In the genomic region with DNA sequence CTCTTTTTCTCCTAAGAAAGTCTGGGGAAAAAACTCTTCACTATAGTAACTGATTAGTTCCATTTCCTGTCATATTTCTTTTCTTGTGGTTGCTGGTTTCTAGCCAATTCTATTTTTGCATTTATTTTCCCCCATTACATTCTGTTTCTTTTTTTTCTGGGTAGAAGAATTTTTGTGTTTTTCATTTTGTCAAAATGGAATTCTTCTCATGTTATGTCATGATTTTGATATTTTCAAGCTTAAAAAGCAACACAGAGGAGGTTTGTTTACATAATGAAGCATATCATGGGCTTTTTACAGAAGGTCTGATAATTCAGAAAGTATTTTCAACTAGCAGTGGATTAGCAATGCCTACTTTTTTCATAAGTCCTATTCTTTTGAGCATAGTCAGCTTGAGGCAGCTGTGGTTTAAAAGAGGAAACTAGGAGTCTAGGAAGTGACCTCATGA, we compare ENCODE assay signal across 8 cellular contexts.
DNase-seq lines count a peak whose midpoint lies in the region; ATAC-seq, FAIRE-seq and TF ChIP-seq lines count a peak whose summit lies in the region.

No MANE protein-coding gene starts in this region.

- peak overlapping the region in 1 of 2 donors; percentile 20 for H3K27ac ChIP-seq in liver (ENCODE audit: low read depth in 1 of 2, low read length in 2 of 2)
- H3K27ac ChIP-seq in HepG2 (ENCODE audit: extremely low read length, insufficient read depth, low read length): no peak overlapping the region
- H3K27ac ChIP-seq in SJCRH30: peak overlapping the region; percentile 90
- H3K27ac ChIP-seq in right atrium auricular region: peak overlapping the region; percentile 14 to 52
- H3K27ac ChIP-seq in aorta (ENCODE audit: low read depth in 1 of 2, low read length in 2 of 2): no peak overlapping the region

- TF ChIP-seq RAD21 in liver (IDR thresholded peaks at IDR 0.05) (no peak), HepG2 (CRISPR knock-in tag; IDR thresholded peaks at IDR 0.05) (no peak)

- H3K9ac ChIP-seq in liver (ENCODE audit: low read depth in 1 of 2, low read length in 2 of 2) (no peak overlapping the region), HepG2 (ENCODE audit: insufficient read depth, low read depth, low read length) (no peak overlapping the region)

- no peaks in the 10 kb centered on the region for H3K79me2 ChIP-seq in HepG2 (ENCODE audit: insufficient read depth, low read length)

- CTCF ChIA-PET in HepG2 (lab: Yijun Ruan, JAX; ENCODE audit: low intra/inter-chr PET ratio, low total read pairs): no interaction called here

- H3K4me2 ChIP-seq in HepG2 (ENCODE audit: low read depth, low read length): no peak overlapping the region

- H3K4me1 Mint-ChIP-seq in immature natural killer cell: peaks cover 5 to 20% of the 10 kb centered on the region in 2 donors

- POLR2A ChIA-PET in HepG2 (lab: Yijun Ruan, JAX): no interaction called here

- peak overlapping the region in 1 of 5 donors; percentile 48 for H3K4me3 Mint-ChIP-seq in immature natural killer cell

- in situ Hi-C loops in HepG2 (cut with HindIII; ENCODE audit: extremely low pct_ligation_motif_present, low pct_unique_long_range_greater_than_20kb): no loop called here

- no TSS peak for BruUV-seq in HepG2 (replicated peaks; lab: Mats Ljungman, UMichigan)

- TF ChIP-seq EP300 in HepG2 (IDR thresholded peaks at IDR 0.05; ENCODE audit: low read depth in 2 of 2, low read length in 2 of 2): no peak
- no peak for TF ChIP-seq EP300 in HepG2 (CRISPR knock-in tag; IDR thresholded peaks at IDR 0.05; ENCODE audit: borderline replicate concordance)

- H2AFZ ChIP-seq in HepG2 (ENCODE audit: low read length): no peak overlapping the region

- H3K9me3 ChIP-seq in liver (ENCODE audit: control insufficient read depth in 4 of 4, low read length in 3 of 4): no peaks in the 10 kb centered on the region
- H3K9me3 ChIP-seq in HepG2 (ENCODE audit: low read length): no peaks in the 10 kb centered on the region
- H3K9me3 ChIP-seq in SJCRH30 (replicated peaks): no peaks in the 10 kb centered on the region
- H3K9me3 ChIP-seq in right atrium auricular region: no peaks in the 10 kb centered on the region
- no peaks in the 10 kb centered on the region for H3K9me3 ChIP-seq in aorta (ENCODE audit: control insufficient read depth, low read length)

- ATAC-seq in HepG2: no peak
- ATAC-seq in aorta (ENCODE audit: low FRiP score): peak; percentile 74
- no peak for ATAC-seq in HG03045 (IDR thresholded peaks at IDR 0.05; ENCODE audit: unreplicated experiment)

- intact Hi-C loops in HepG2 (cut with micrococcal nuclease; ENCODE audit: unreplicated experiment) (no loop called here), aorta (cut with DNase I) (loop anchor here (1.0 to 10.0 kb wide), 3 partner anchors 29 to 61 kb away; no protein-coding TSS in a partner anchor)

- no peaks in the 10 kb centered on the region for H3K36me3 Mint-ChIP-seq in immature natural killer cell

- no peak for TF ChIP-seq CTCF in liver (IDR thresholded peaks at IDR 0.05; ENCODE audit: low read depth, low read length, missing input control)
- no peak for TF ChIP-seq CTCF in HepG2 (CRISPR knock-in tag; IDR thresholded peaks at IDR 0.05)
- no peak for TF ChIP-seq CTCF in right atrium auricular region (IDR thresholded peaks at IDR 0.05)

- no peaks in the 10 kb centered on the region for H3K27me3 Mint-ChIP-seq in immature natural killer cell (ENCODE audit: low read depth in 3 of 3)

- no peak overlapping the region for H3K27ac Mint-ChIP-seq in immature natural killer cell

- no peak for TF ChIP-seq POLR2A in HepG2 (IDR thresholded peaks at IDR 0.05; ENCODE audit: insufficient read depth in 1 of 2, low read depth in 2 of 2, low read length in 2 of 2)

- no peaks in the 10 kb centered on the region for H3K36me3 ChIP-seq in liver (ENCODE audit: control insufficient read depth in 4 of 4, insufficient read depth in 3 of 4, low read depth in 1 of 4, low read length in 3 of 4)
- H3K36me3 ChIP-seq in HepG2 (replicated peaks in 1 of 2; ENCODE audit: control insufficient read depth in 1 of 2, insufficient read depth in 2 of 2, low read length in 2 of 2): no peaks in the 10 kb centered on the region
- no peaks in the 10 kb centered on the region for H3K36me3 ChIP-seq in SJCRH30
- no peaks in the 10 kb centered on the region for H3K36me3 ChIP-seq in right atrium auricular region
- no peaks in the 10 kb centered on the region for H3K36me3 ChIP-seq in aorta (ENCODE audit: control insufficient read depth in 1 of 2, insufficient read depth in 2 of 2, low read length in 1 of 2)

- H3K4me1 ChIP-seq in liver (ENCODE audit: control insufficient read depth in 4 of 4, insufficient read depth in 4 of 4, low read length in 3 of 4) (no peaks in the 10 kb centered on the region), HepG2 (ENCODE audit: insufficient read depth, low read length) (no peaks in the 10 kb centered on the region), SJCRH30 (peaks cover 24% of the 10 kb centered on the region), right atrium auricular region (no peaks in the 10 kb centered on the region), aorta (ENCODE audit: control insufficient read depth in 1 of 2, insufficient read depth in 2 of 2, low read length in 2 of 2) (peaks cover 0 to 5% of the 10 kb centered on the region in 2 donors)

- peaks cover 0 to 6% (median 3%) of the 10 kb centered on the region in 6 donors for H3K9me3 Mint-ChIP-seq in immature natural killer cell

- no peak for FAIRE-seq in HepG2 (lab: Jason Lieb, UNC)

- H3K4me3 ChIP-seq in liver (ENCODE audit: low read depth in 1 of 3, low read length in 3 of 3) (no peak overlapping the region), HepG2 (replicated peaks in 1 of 3; ENCODE audit: insufficient read depth in 1 of 3, low read depth in 2 of 3, low read length in 3 of 3) (no peak overlapping the region), SJCRH30 (peak overlapping the region; percentile 0; the same call in 1 of the 2 replicates), right atrium auricular region (peak overlapping the region in 1 of 2 donors; percentile 21), aorta (ENCODE audit: low read length in 2 of 2) (no peak overlapping the region)

- no peaks in the 10 kb centered on the region for H4K20me1 ChIP-seq in HepG2 (ENCODE audit: insufficient read depth, low read length)

- no peak for DNase-seq in HepG2 (ENCODE audit: low spot score)
- DNase-seq in SJCRH30: peak; percentile 21 to 72
- no peak for DNase-seq in right atrium auricular region (ENCODE audit: low spot score)
- no peak for DNase-seq in aorta
- DNase-seq in NCI-H82 treated with DMSO at 0.1 percent for 48 hours (lab: John Stamatoyannopoulos, UW; ENCODE audit: unreplicated experiment): no peak
- DNase-seq in immature natural killer cell: no peak

- H3K27me3 ChIP-seq in liver (ENCODE audit: control insufficient read depth in 4 of 4, insufficient read depth in 4 of 4, low read length in 3 of 4) (peaks cover 0 to 2% (median 0%) of the 10 kb centered on the region in 4 donors), HepG2 (ENCODE audit: control insufficient read depth in 1 of 2, insufficient read depth in 2 of 2, low read length in 2 of 2) (no peaks in the 10 kb centered on the region), SJCRH30 (no peaks in the 10 kb centered on the region), right atrium auricular region (no peaks in the 10 kb centered on the region), aorta (ENCODE audit: control insufficient read depth in 1 of 2, insufficient read depth in 2 of 2, low read length in 1 of 2) (no peaks in the 10 kb centered on the region)

TF ChIP-seq in liver, 16 proteins besides CTCF, POLR2A, EP300 and RAD21 (continues in another document):
- no peak for TF ChIP-seq NR2F2 (IDR thresholded peaks at IDR 0.05)
- TF ChIP-seq SP1 (IDR thresholded peaks at IDR 0.05): no peak
- no peak for TF ChIP-seq YY1 (IDR thresholded peaks at IDR 0.05)

TF ChIP-seq in HepG2, 621 proteins besides CTCF, POLR2A, EP300 and RAD21 (continues in another document):
- TF ChIP-seq DNMT1 (CRISPR knock-in tag; IDR thresholded peaks at IDR 0.05): no peak
- TF ChIP-seq ZNF564 (CRISPR knock-in tag; IDR thresholded peaks at IDR 0.05): no peak
- no peak for TF ChIP-seq ETV5 (CRISPR knock-in tag; IDR thresholded peaks at IDR 0.05; ENCODE audit: borderline replicate concordance)
- no peak for TF ChIP-seq ATAD3A (CRISPR knock-in tag; IDR thresholded peaks at IDR 0.05)
- TF ChIP-seq ZNF83 (CRISPR knock-in tag; IDR thresholded peaks at IDR 0.05; ENCODE audit: borderline replicate concordance): no peak
- no peak for TF ChIP-seq XBP1 (CRISPR knock-in tag; IDR thresholded peaks at IDR 0.05)
- TF ChIP-seq, protein P1, sequence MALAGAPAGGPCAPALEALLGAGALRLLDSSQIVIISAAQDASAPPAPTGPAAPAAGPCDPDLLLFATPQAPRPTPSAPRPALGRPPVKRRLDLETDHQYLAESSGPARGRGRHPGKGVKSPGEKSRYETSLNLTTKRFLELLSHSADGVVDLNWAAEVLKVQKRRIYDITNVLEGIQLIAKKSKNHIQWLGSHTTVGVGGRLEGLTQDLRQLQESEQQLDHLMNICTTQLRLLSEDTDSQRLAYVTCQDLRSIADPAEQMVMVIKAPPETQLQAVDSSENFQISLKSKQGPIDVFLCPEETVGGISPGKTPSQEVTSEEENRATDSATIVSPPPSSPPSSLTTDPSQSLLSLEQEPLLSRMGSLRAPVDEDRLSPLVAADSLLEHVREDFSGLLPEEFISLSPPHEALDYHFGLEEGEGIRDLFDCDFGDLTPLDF (CRISPR knock-in tag; IDR thresholded peaks at IDR 0.05): no peak
- no peak for TF ChIP-seq ZNF790 (CRISPR knock-in tag; IDR thresholded peaks at IDR 0.05; ENCODE audit: borderline replicate concordance)
- TF ChIP-seq TFDP2 (CRISPR knock-in tag; IDR thresholded peaks at IDR 0.05): no peak
- TF ChIP-seq ZNF678 (CRISPR knock-in tag; IDR thresholded peaks at IDR 0.05): no peak

Comparison
In these comparisons a context has a peak if more than half of its experiments do, and no peak if none do; other contexts are left out.
1. H3K27ac ChIP-seq: peak in SJCRH30 (single experiment) and right atrium auricular region (2 of 2); none in HepG2 (single experiment) and aorta (0 of 2).
2. DNase-seq: peak in SJCRH30 (2 of 2); none in HepG2 (single experiment), right atrium auricular region (single experiment), aorta (0 of 2), NCI-H82 treated with DMSO at 0.1 percent for 48 hours (single experiment) and immature natural killer cell (0 of 3).